In the genomic region with DNA sequence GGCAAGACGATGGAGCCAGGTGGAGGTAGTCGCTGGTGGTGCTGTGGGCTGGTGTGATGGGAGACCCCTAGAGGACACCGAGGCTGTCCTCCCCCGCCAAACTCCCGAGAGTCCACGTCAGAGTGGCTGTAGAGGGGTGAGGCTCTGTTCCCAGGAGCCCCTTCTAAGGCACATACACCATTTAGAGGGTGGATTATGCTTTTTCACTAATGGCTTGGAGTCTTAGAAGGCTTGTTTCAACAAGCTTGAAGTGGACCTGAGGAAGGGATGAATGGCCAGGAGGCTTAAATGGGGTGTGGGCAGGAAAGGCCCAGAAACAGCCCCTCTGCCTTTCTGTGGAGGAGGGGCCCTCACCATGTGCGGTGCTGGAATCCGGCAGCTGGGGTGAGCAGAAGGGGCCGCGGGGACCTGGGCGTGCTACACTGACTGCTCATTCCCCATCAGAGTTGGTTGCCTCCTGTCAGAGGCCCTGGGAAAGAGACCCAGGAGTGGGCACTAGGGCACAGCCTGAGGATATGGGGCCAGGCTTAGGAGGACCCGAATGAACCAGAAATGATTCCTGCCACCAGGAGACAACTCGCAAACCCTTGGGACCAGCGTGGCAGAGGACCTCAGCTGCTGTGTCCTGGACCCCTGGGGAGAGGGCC, we compare ENCODE assay signal across 16 cellular contexts.
"Had no signal": no experiment of that assay in that cellular context is flagged by ENCODE, and none has a peak within 500 bp of the region (broad histone marks: within the 10 kb centered on the region; RNA-seq: fewer than 3 reads in every experiment).

No MANE protein-coding gene starts in this region.

- H3K4me1 Mint-ChIP-seq: activated naive CD4-positive, alpha-beta T cell treated with anti-CD3 and anti-CD28 coated beads, Interleukin-2, amount 50 U/mL, for 24 hours had no signal

- H3K4me1 ChIP-seq: neural progenitor cell, parathyroid adenoma had no signal

- H3K27me3 Mint-ChIP-seq: activated naive CD4-positive, alpha-beta T cell treated with anti-CD3 and anti-CD28 coated beads, Interleukin-2, amount 50 U/mL, for 24 hours had no signal

- H3K79me2 ChIP-seq: parathyroid adenoma had no signal

- H3K4me2 ChIP-seq: neural progenitor cell had no signal

- H3K27ac Mint-ChIP-seq: activated naive CD4-positive, alpha-beta T cell treated with anti-CD3 and anti-CD28 coated beads, Interleukin-2, amount 50 U/mL, for 24 hours; activated T-helper 2 cell treated with anti-CD3 and anti-CD28 coated beads, Interferon-gamma antibody, Interleukin-2, Interleukin-4, amounts not matched to agents 10 μg/mL and 5 μg/mL and 100 μg/mL, durations not matched to agents 14 hours and 24 hours and 36 hours had no signal

- H3K9me3 ChIP-seq: esophagus muscularis mucosa, left lung, stomach, tibial nerve had no signal

- H2AFZ ChIP-seq: neural progenitor cell, parathyroid adenoma had no signal

- H3K36me3 ChIP-seq: left lung, neural progenitor cell, stomach, tibial nerve had no signal

- H3K4me3 Mint-ChIP-seq: activated naive CD4-positive, alpha-beta T cell treated with anti-CD3 and anti-CD28 coated beads, Interleukin-2, amount 50 U/mL, for 24 hours had no signal

- H3K27ac ChIP-seq: brain microvascular endothelial cell, left lung, neural progenitor cell, parathyroid adenoma, stomach had no signal

- H3K27me3 ChIP-seq: brain microvascular endothelial cell, left lung, neural progenitor cell, stomach, tibial nerve had no signal

- H3K9me3 Mint-ChIP-seq: activated naive CD4-positive, alpha-beta T cell treated with anti-CD3 and anti-CD28 coated beads, Interleukin-2, amount 50 U/mL, for 24 hours; activated T-helper 2 cell treated with anti-CD3 and anti-CD28 coated beads, Interferon-gamma antibody, Interleukin-2, Interleukin-4, amounts not matched to agents 10 μg/mL and 5 μg/mL and 100 μg/mL, durations not matched to agents 14 hours and 24 hours and 36 hours; neural progenitor cell had no signal

- FAIRE-seq: islet of Langerhans had no signal

- H3K36me3 Mint-ChIP-seq: activated naive CD4-positive, alpha-beta T cell treated with anti-CD3 and anti-CD28 coated beads, Interleukin-2, amount 50 U/mL, for 24 hours; neural progenitor cell had no signal

- DNase-seq: activated CD4-positive, alpha-beta T cell treated with anti-CD3 and anti-CD28 coated beads, Interleukin-2, amount 50 U/mL, for 1 hour; amniotic stem cell; brain microvascular endothelial cell; cerebellar nuclear complex; left lung; retina; stimulated activated CD4-positive, alpha-beta T cell treated with anti-CD3 and anti-CD28 coated beads, Interleukin-15, amount 100 ng/mL, for 24 hours; stimulated activated CD4-positive, alpha-beta T cell treated with anti-CD3 and anti-CD28 coated beads, Interleukin-4, amount 100 ng/mL, for 4 hours; stomach had no signal

- H3K4me3 ChIP-seq: esophagus muscularis mucosa, left lung, neural progenitor cell, stomach, tibial nerve had no signal
